In genomic region chr21:41824466-41825207, GRCh38 we compare ENCODE assay signal across 14 cellular contexts. TPM values are rescaled to one million over a fixed set of nuclear protein-coding genes. Genes with fewer than 3 reads are reported as not detected.
DNase-seq lines count a peak whose midpoint lies in the region; ATAC-seq and TF ChIP-seq lines count a peak whose summit lies in the region.
"Had no signal": no experiment of that assay in that cellular context is flagged by ENCODE, and none has a peak within 500 bp of the region (broad histone marks: within the 10 kb centered on the region; RNA-seq: fewer than 3 reads in every experiment).

No MANE protein-coding gene starts in this region.

- H3K4me2 ChIP-seq in BLaER1 = peak overlapping the region; percentile 71
- H3K4me2 ChIP-seq in BLaER1 treated with 17β-estradiol and CSF1 and Interleukin-3, amounts not matched to agents 10 nM and 100 nM = peak overlapping the region in 7 of 11 experiments; percentile 43 to 72 (median 71); a peak in 12 of 22 replicates
- H3K4me2 ChIP-seq: A549 had no signal

- no peak overlapping the region for H3K9ac ChIP-seq in BLaER1
- H3K9ac ChIP-seq in BLaER1 treated with 17β-estradiol and CSF1 and Interleukin-3, amounts not matched to agents 10 nM and 100 nM = peak overlapping the region in 1 of 11 experiments; percentile 33; a peak in 2 of 22 replicates

- no peaks in the 10 kb centered on the region for H4K20me1 ChIP-seq in BLaER1
- H4K20me1 ChIP-seq in BLaER1 treated with 17β-estradiol and CSF1 and Interleukin-3, amounts not matched to agents 10 nM and 100 nM = peaks cover 0 to 23% (median 0%) of the 10 kb centered on the region in 11 experiments; a peak in 4 of 22 replicates

- DNase-seq in islet precursor cell (peak; percentile 35), upper lobe of right lung (peak; percentile 34), DMS114 treated with DMSO at 0.1 percent for 48 hours (lab: John Stamatoyannopoulos, UW; ENCODE audit: unreplicated experiment) (no peak)
- DNase-seq in activated naive CD4-positive, alpha-beta T cell (lab: John Stamatoyannopoulos, UW) = no peak
- DNase-seq: BE2C; CD8-positive, alpha-beta memory T cell; DMS79 treated with DMSO at 0.1 percent for 48 hours; GDM1; GOT3; H9; IMR-90 had no signal

- H3K4me3 ChIP-seq in BLaER1 (no peak overlapping the region), upper lobe of right lung (no peak overlapping the region)
- H3K4me3 ChIP-seq in BLaER1 treated with 17β-estradiol and CSF1 and Interleukin-3, amounts not matched to agents 10 nM and 100 nM = no peak overlapping the region
- H3K4me3 ChIP-seq: A549 had no signal

- ATAC-seq in upper lobe of right lung = no peak
- ATAC-seq: A549 had no signal

- intact Hi-C loops in upper lobe of right lung (cut with DNase I) = no loop called here

- H3K27ac ChIP-seq in BLaER1 (peak overlapping the region; percentile 67), upper lobe of right lung (no peak overlapping the region)
- no peak overlapping the region for H3K27ac ChIP-seq in BLaER1 treated with 17β-estradiol and CSF1 and Interleukin-3, amounts not matched to agents 10 nM and 100 nM
- H3K27ac ChIP-seq: A549 had no signal

- H3K36me3 ChIP-seq in BLaER1 = peaks cover 44% of the 10 kb centered on the region
- H3K36me3 ChIP-seq in BLaER1 treated with 17β-estradiol and CSF1 and Interleukin-3, amounts not matched to agents 10 nM and 100 nM = peaks cover 8 to 61% (median 30%) of the 10 kb centered on the region in 11 experiments; a peak in 16 of 22 replicates
- peaks cover 10% of the 10 kb centered on the region for H3K36me3 ChIP-seq in upper lobe of right lung
- H3K36me3 ChIP-seq: BE2C had no signal

- H3K27me3 ChIP-seq in BLaER1 = no peaks in the 10 kb centered on the region
- H3K27me3 ChIP-seq in BLaER1 treated with 17β-estradiol and CSF1 and Interleukin-3, amounts not matched to agents 10 nM and 100 nM = no peaks in the 10 kb centered on the region
- H3K27me3 ChIP-seq in upper lobe of right lung = no peaks in the 10 kb centered on the region
- H3K27me3 ChIP-seq: BE2C had no signal

- H3K9me3 ChIP-seq in BLaER1 = no peaks in the 10 kb centered on the region
- no peaks in the 10 kb centered on the region for H3K9me3 ChIP-seq in BLaER1 treated with 17β-estradiol and CSF1 and Interleukin-3, amounts not matched to agents 10 nM and 100 nM (replicated peaks in 1 of 11)
- H3K9me3 ChIP-seq in upper lobe of right lung = no peaks in the 10 kb centered on the region
- H3K9me3 ChIP-seq: A549, BE2C had no signal

- H3K4me1 ChIP-seq in BLaER1 = peaks cover 64% of the 10 kb centered on the region
- peaks cover 9 to 62% (median 35%) of the 10 kb centered on the region in 10 experiments; a peak in 18 of 20 replicates for H3K4me1 ChIP-seq in BLaER1 treated with 17β-estradiol and CSF1 and Interleukin-3, amounts not matched to agents 10 nM and 100 nM
- no peaks in the 10 kb centered on the region for H3K4me1 ChIP-seq in upper lobe of right lung
- H3K4me1 ChIP-seq: A549, BE2C had no signal

- TF ChIP-seq CTCF in upper lobe of right lung (IDR thresholded peaks at IDR 0.05) = no peak

RNA-seq across cellular contexts. Expression of gene PRDM15, which starts 54.5 kb away (rescaled TPM):
- 7.4 TPM for total RNA-seq in upper lobe of right lung

RNA-seq across cellular contexts. Expression of gene RIPK4, which starts 57.8 kb away (rescaled TPM):
- 10.9 TPM for total RNA-seq in upper lobe of right lung

Comparison
In these comparisons a context has a peak if more than half of its experiments do, and no peak if none do; other contexts are left out.
1. DNase-seq: peak in islet precursor cell (single experiment) and upper lobe of right lung (single experiment); none in DMS114 treated with DMSO at 0.1 percent for 48 hours (single experiment) and activated naive CD4-positive, alpha-beta T cell (0 of 4).